ENCODE assay signal across 18 cellular contexts in the genomic region with DNA sequence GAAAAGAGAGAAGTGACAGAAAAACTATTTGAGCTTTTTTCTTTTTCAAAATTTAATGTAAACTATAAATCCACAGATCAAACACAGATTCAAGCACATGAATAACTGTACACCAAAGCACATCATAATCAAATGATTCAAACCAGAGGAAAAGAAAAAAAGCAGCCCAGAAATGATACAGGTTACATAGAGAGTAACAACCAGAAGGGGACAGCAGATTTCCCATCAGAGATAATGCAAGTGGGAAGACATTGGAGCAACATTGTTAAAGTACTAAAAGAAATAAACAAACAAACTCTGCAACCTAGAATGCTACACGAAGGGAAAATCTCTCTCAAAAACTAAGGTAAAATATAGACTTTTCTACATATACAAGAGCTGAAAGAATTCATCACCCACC. TPM values are rescaled to one million over a fixed set of nuclear protein-coding genes. Genes with fewer than 3 reads are reported as not detected.
A peak's percentile ranks its signal among the peaks of the same experiment; 100 is the strongest.
DNase-seq lines count a peak whose midpoint lies in the region; ATAC-seq, FAIRE-seq and TF ChIP-seq lines count a peak whose summit lies in the region.
"Had no signal": no experiment of that assay in that cellular context is flagged by ENCODE, and none has a peak within 500 bp of the region (broad histone marks: within the 10 kb centered on the region; RNA-seq: fewer than 3 reads in every experiment).

No MANE protein-coding gene starts in this region.

- H2AFZ ChIP-seq in HepG2 (ENCODE audit: low read length), result no peak overlapping the region
- H2AFZ ChIP-seq: GM23248 had no signal

- no peak overlapping the region for H3K27ac ChIP-seq in HepG2 (ENCODE audit: extremely low read length, insufficient read depth, low read length)
- H3K27ac ChIP-seq in right lobe of liver, result no peak overlapping the region
- no peak overlapping the region for H3K27ac ChIP-seq in pancreas
- H3K27ac ChIP-seq: 22Rv1, A549, GM23248 had no signal

- peaks cover 40% of the 10 kb centered on the region for H3K36me3 Mint-ChIP-seq in T-helper 1 cell treated with Interleukin-12 subunit alpha and Interleukin-12 subunit beta and Interleukin-4 antibody, amounts not matched to agents 30 μg/mL and 1 μg/mL, for 36 hours (ENCODE audit: low read depth)

- in situ Hi-C loops in HepG2 (cut with HindIII; ENCODE audit: extremely low pct_ligation_motif_present, low pct_unique_long_range_greater_than_20kb), result no loop called here

- ATAC-seq in HepG2, result no peak
- ATAC-seq in right lobe of liver, result no peak
- no peak for ATAC-seq in pancreas
- ATAC-seq: A549 had no signal

- no TSS peak for BruUV-seq in HepG2 (replicated peaks; lab: Mats Ljungman, UMichigan)

- H3K27me3 Mint-ChIP-seq in T-helper 1 cell treated with Interleukin-12 subunit alpha and Interleukin-12 subunit beta and Interleukin-4 antibody, amounts not matched to agents 30 μg/mL and 1 μg/mL, for 36 hours (ENCODE audit: low read depth), result peaks cover 4% of the 10 kb centered on the region
- H3K27me3 Mint-ChIP-seq: CD4-positive, alpha-beta memory T cell had no signal

- TF ChIP-seq CTCF in HepG2 (CRISPR knock-in tag; IDR thresholded peaks at IDR 0.05), result no peak
- TF ChIP-seq CTCF in right lobe of liver (IDR thresholded peaks at IDR 0.05), result no peak
- TF ChIP-seq CTCF in pancreas (IDR thresholded peaks at IDR 0.05), result no peak

- H3K27me3 ChIP-seq in HepG2 (ENCODE audit: control insufficient read depth in 1 of 2, insufficient read depth in 2 of 2, low read length in 2 of 2) (no peaks in the 10 kb centered on the region), right lobe of liver (no peaks in the 10 kb centered on the region), pancreas (no peaks in the 10 kb centered on the region)
- H3K27me3 ChIP-seq: BLaER1 had no signal

- H3K9me3 Mint-ChIP-seq in T-helper 1 cell treated with Interleukin-12 subunit alpha and Interleukin-12 subunit beta and Interleukin-4 antibody, amounts not matched to agents 30 μg/mL and 1 μg/mL, for 36 hours, result peaks cover 31% of the 10 kb centered on the region

- TF ChIP-seq EP300 in HepG2 (IDR thresholded peaks at IDR 0.05; ENCODE audit: low read depth in 2 of 2, low read length in 2 of 2) (no peak), HepG2 (CRISPR knock-in tag; IDR thresholded peaks at IDR 0.05; ENCODE audit: borderline replicate concordance) (no peak)

- TF ChIP-seq RAD21 in HepG2 (CRISPR knock-in tag; IDR thresholded peaks at IDR 0.05), result no peak

- CTCF ChIA-PET in HepG2 (lab: Yijun Ruan, JAX; ENCODE audit: low intra/inter-chr PET ratio, low total read pairs), result no interaction called here

- no peaks in the 10 kb centered on the region for H4K20me1 ChIP-seq in HepG2 (ENCODE audit: insufficient read depth, low read length)
- H4K20me1 ChIP-seq: BLaER1 had no signal

- no peaks in the 10 kb centered on the region for H3K79me2 ChIP-seq in HepG2 (ENCODE audit: insufficient read depth, low read length)

- H3K4me1 ChIP-seq in HepG2 (ENCODE audit: insufficient read depth, low read length), result no peaks in the 10 kb centered on the region
- H3K4me1 ChIP-seq in right lobe of liver, result no peaks in the 10 kb centered on the region
- H3K4me1 ChIP-seq in pancreas, result no peaks in the 10 kb centered on the region
- H3K4me1 ChIP-seq: A549, HAP-1 had no signal

- peak overlapping the region; percentile 16 for H3K27ac Mint-ChIP-seq in T-helper 1 cell treated with Interleukin-12 subunit alpha and Interleukin-12 subunit beta and Interleukin-4 antibody, amounts not matched to agents 30 μg/mL and 1 μg/mL, for 36 hours
- H3K27ac Mint-ChIP-seq: CD14-positive monocyte had no signal

- H3K4me2 ChIP-seq in HepG2 (ENCODE audit: low read depth, low read length), result no peak overlapping the region
- H3K4me2 ChIP-seq: A549 had no signal

- H3K9ac ChIP-seq in HepG2 (ENCODE audit: insufficient read depth, low read depth, low read length), result no peak overlapping the region
- H3K9ac ChIP-seq: BLaER1, GM23248 had no signal

- H3K4me1 Mint-ChIP-seq in T-helper 1 cell treated with Interleukin-12 subunit alpha and Interleukin-12 subunit beta and Interleukin-4 antibody, amounts not matched to agents 30 μg/mL and 1 μg/mL, for 36 hours (ENCODE audit: low read depth), result peaks cover 31% of the 10 kb centered on the region

- intact Hi-C loops in HepG2 (cut with micrococcal nuclease; ENCODE audit: unreplicated experiment) (no loop called here), right lobe of liver (cut with DNase I) (no loop called here), pancreas (cut with DNase I) (no loop called here)

- DNase-seq in DMS53 (lab: John Stamatoyannopoulos, UW), result peak; percentile 3
- DNase-seq in DMS53 treated with DMSO at 0.1 percent for 48 hours (lab: John Stamatoyannopoulos, UW; ENCODE audit: unreplicated experiment), result no peak
- DNase-seq in T-helper 1 cell, result no peak
- DNase-seq in HepG2 (ENCODE audit: low spot score), result no peak
- no peak for DNase-seq in right lobe of liver
- DNase-seq in pancreas, result no peak
- DNase-seq: CD4-positive, alpha-beta memory T cell; DMS153; GDM1; GM23248 had no signal

- WGBS in HepG2 (ENCODE audit: low lambda C conversion rate), result 2% methylated on average over 1 of the region's 1 CpG
- 13% methylated on average over 1 of the region's 1 CpG for WGBS in right lobe of liver (ENCODE audit: insufficient coverage, low coverage, low lambda C conversion rate, missing lambda C conversion rate)
- 18 to 28% methylated on average over 1 of the region's 1 CpG for WGBS in pancreas, 2 donors

- FAIRE-seq in HepG2 (lab: Jason Lieb, UNC) (no peak), pancreas (lab: Jason Lieb, UNC) (no peak)
- FAIRE-seq: A549, GM12892, GM18507 had no signal

- no peak overlapping the region for H3K4me3 Mint-ChIP-seq in T-helper 1 cell treated with Interleukin-12 subunit alpha and Interleukin-12 subunit beta and Interleukin-4 antibody, amounts not matched to agents 30 μg/mL and 1 μg/mL, for 36 hours
- H3K4me3 Mint-ChIP-seq: CD14-positive monocyte; CD4-positive, alpha-beta memory T cell had no signal

- H3K9me3 ChIP-seq in HepG2 (ENCODE audit: low read length), result peaks cover 22% of the 10 kb centered on the region; the same call in 1 of the 2 replicates
- peaks cover 0 to 8% (median 0%) of the 10 kb centered on the region in 4 donors for H3K9me3 ChIP-seq in right lobe of liver
- H3K9me3 ChIP-seq in pancreas, result no peaks in the 10 kb centered on the region
- H3K9me3 ChIP-seq: HAP-1 had no signal

- POLR2A ChIA-PET in HepG2 (lab: Yijun Ruan, JAX), result no interaction called here

- no peak overlapping the region for H3K4me3 ChIP-seq in HepG2 (replicated peaks in 1 of 3; ENCODE audit: insufficient read depth in 1 of 3, low read depth in 2 of 3, low read length in 3 of 3)
- no peak overlapping the region for H3K4me3 ChIP-seq in right lobe of liver
- no peak overlapping the region for H3K4me3 ChIP-seq in pancreas
- H3K4me3 ChIP-seq: A549, BLaER1, GM23248, HAP-1 had no signal

- H3K36me3 ChIP-seq in HepG2 (replicated peaks in 1 of 2; ENCODE audit: control insufficient read depth in 1 of 2, insufficient read depth in 2 of 2, low read length in 2 of 2) (no peaks in the 10 kb centered on the region), right lobe of liver (no peaks in the 10 kb centered on the region), pancreas (no peaks in the 10 kb centered on the region)
- H3K36me3 ChIP-seq: BLaER1, HAP-1 had no signal

- TF ChIP-seq POLR2A in HepG2 (IDR thresholded peaks at IDR 0.05; ENCODE audit: insufficient read depth in 1 of 2, low read depth in 2 of 2, low read length in 2 of 2) (no peak), right lobe of liver (IDR thresholded peaks at IDR 0.05) (no peak)

RNA-seq across cellular contexts. Expression of a gene that starts 34.5 kb away (rescaled TPM):
- total RNA-seq in HepG2 (2016; rRNA removed; fragmentation: Illumina TruSeq; extraction: Trizol) (0.58 and 1.0 TPM in 2 replicates), right lobe of liver (1 to 10 TPM; 1.9 to 5.1 (median 3.8) TPM), pancreas (1 to 10 TPM; 2.5 to 4.3 (median 3.5) TPM)
- 0.10 and 0.35 TPM in 2 replicates for total RNA-seq in HepG2 (2016; cell fraction: cytosol; rRNA removed; fragmentation: Illumina TruSeq; extraction: Trizol; ENCODE audit: low read depth)
- total RNA-seq in HepG2 (2016; cell fraction: insoluble cytoplasmic fraction; rRNA removed; fragmentation: Illumina TruSeq; extraction: Trizol), result 0.88 and 0.89 TPM in 2 replicates
- total RNA-seq in HepG2 (2016; cell fraction: membrane; rRNA removed; fragmentation: Illumina TruSeq; extraction: Trizol), result 0.34 and 0.48 TPM in 2 replicates
- 0.34 and 0.44 TPM in 2 replicates for total RNA-seq in HepG2 (2016; cell fraction: nucleus; rRNA removed; fragmentation: Illumina TruSeq; extraction: Trizol)
- polyA plus RNA-seq in HepG2 (2011; rRNA removed) (0.04 and 0.16 TPM in 2 replicates), pancreas (1 to 10 TPM; 1.7 to 2.4 TPM)
- 0.05 and 0.08 TPM in 2 replicates for polyA plus RNA-seq in HepG2 (2011; cell fraction: cytosol; rRNA removed)
- polyA plus RNA-seq in HepG2 (2011; cell fraction: nucleus; rRNA removed), result not detected in 2 replicates
- polyA plus RNA-seq in HepG2 (2012), result 0.20 TPM in 1 of 2 replicates, not detected in the other
- 0.07 and 0.27 TPM in 2 replicates for polyA plus RNA-seq in HepG2 (2016; cell fraction: cytosol; fragmentation: Illumina TruSeq; extraction: Trizol; ENCODE audit: low read depth)
- 0.84 and 1.0 TPM in 2 replicates for polyA plus RNA-seq in HepG2 (2016; cell fraction: insoluble cytoplasmic fraction; fragmentation: Illumina TruSeq; extraction: Trizol; ENCODE audit: low read depth)
- polyA plus RNA-seq in HepG2 (2016; cell fraction: membrane; fragmentation: Illumina TruSeq; extraction: Trizol; ENCODE audit: low read depth), result 0.23 and 0.33 TPM in 2 replicates
- polyA plus RNA-seq in HepG2 (2016; cell fraction: nucleus; fragmentation: Illumina TruSeq; extraction: Trizol; ENCODE audit: insufficient read depth, low read depth), result 0.55 and 0.74 TPM in 2 replicates
- 0.28 TPM in 1 of 2 replicates, not detected in the other for polyA minus RNA-seq in HepG2 (2011; rRNA and poly(A)+ RNA removed; ENCODE audit: low replicate concordance)
- not detected in 2 replicates for polyA minus RNA-seq in HepG2 (2011; cell fraction: cytosol; rRNA and poly(A)+ RNA removed)
- 0.77 TPM in 1 of 2 replicates, not detected in the other for polyA minus RNA-seq in HepG2 (2011; cell fraction: nucleus; rRNA and poly(A)+ RNA removed)
- total RNA-seq: GM23248 had no signal

RNA-seq across cellular contexts. Expression of a gene that starts 46.3 kb away (rescaled TPM):
- total RNA-seq in HepG2 (2016; rRNA removed; fragmentation: Illumina TruSeq; extraction: Trizol) (0.06 and 0.11 TPM in 2 replicates), right lobe of liver (1 to 10 TPM in 4 of 6 experiments, under 1 TPM in 2; 0.37 to 2.7 (median 1.1) TPM), pancreas (1 to 10 TPM in 5 of 6 donors, under 1 TPM in 1; 0.60 to 2.9 (median 2.1) TPM)
- 0.09 and 0.10 TPM in 2 replicates for total RNA-seq in HepG2 (2016; cell fraction: cytosol; rRNA removed; fragmentation: Illumina TruSeq; extraction: Trizol; ENCODE audit: low read depth)
- not detected in 2 replicates for total RNA-seq in HepG2 (2016; cell fraction: insoluble cytoplasmic fraction; rRNA removed; fragmentation: Illumina TruSeq; extraction: Trizol)
- total RNA-seq in HepG2 (2016; cell fraction: membrane; rRNA removed; fragmentation: Illumina TruSeq; extraction: Trizol), result not detected in 2 replicates
- 0.25 TPM in 1 of 2 replicates, not detected in the other for total RNA-seq in HepG2 (2016; cell fraction: nucleus; rRNA removed; fragmentation: Illumina TruSeq; extraction: Trizol)
- polyA plus RNA-seq in HepG2 (2011; rRNA removed) (not detected in 2 replicates), pancreas (1 to 10 TPM in 1 of 2 donors, under 1 TPM in 1; 0.95 to 1.9 TPM)
- polyA plus RNA-seq in HepG2 (2011; cell fraction: cytosol; rRNA removed), result not detected in 2 replicates
- not detected in 2 replicates for polyA plus RNA-seq in HepG2 (2011; cell fraction: nucleus; rRNA removed)
- not detected in 2 replicates for polyA plus RNA-seq in HepG2 (2012)
- not detected in 2 replicates for polyA plus RNA-seq in HepG2 (2016; cell fraction: cytosol; fragmentation: Illumina TruSeq; extraction: Trizol; ENCODE audit: low read depth)
- polyA plus RNA-seq in HepG2 (2016; cell fraction: insoluble cytoplasmic fraction; fragmentation: Illumina TruSeq; extraction: Trizol; ENCODE audit: low read depth), result not detected in 2 replicates
- not detected in 2 replicates for polyA plus RNA-seq in HepG2 (2016; cell fraction: membrane; fragmentation: Illumina TruSeq; extraction: Trizol; ENCODE audit: low read depth)
- not detected in 2 replicates for polyA plus RNA-seq in HepG2 (2016; cell fraction: nucleus; fragmentation: Illumina TruSeq; extraction: Trizol; ENCODE audit: insufficient read depth, low read depth)
- polyA minus RNA-seq in HepG2 (2011; rRNA and poly(A)+ RNA removed; ENCODE audit: low replicate concordance), result 0.04 and 0.09 TPM in 2 replicates
- polyA minus RNA-seq in HepG2 (2011; cell fraction: cytosol; rRNA and poly(A)+ RNA removed), result not detected in 2 replicates
- polyA minus RNA-seq in HepG2 (2011; cell fraction: nucleus; rRNA and poly(A)+ RNA removed), result not detected in 2 replicates
- total RNA-seq: GM23248 had no signal
- polyA plus RNA-seq: GM23248 had no signal
